1 cellular context compared by ENCODE assay signal in genomic region chr19:14136509-14137281, GRCh38.
TF ChIP-seq lines count a peak whose summit lies in the region.

ASF1B (minus strand) TSS chr19:14136589; CDS start chr19:14136456, 133 bp downstream.

TF ChIP-seq in K562, 482 proteins besides CTCF, POLR2A, EP300 and RAD21 (continued from another document and continues in another):
- TF ChIP-seq ZNF384 (IDR thresholded peaks at IDR 0.05; ENCODE audit: low read depth, low read length): no peak
- TF ChIP-seq TCFL5 (CRISPR knock-in tag; conservative IDR thresholded peaks at IDR 0.05): no peak
- 0 out of 2 replicates have a peak, but pooled peaks have one; percentile 22 for TF ChIP-seq TCF7L2 (IDR thresholded peaks at IDR 0.05; ENCODE audit: low read depth, low read length)
- no peak for TF ChIP-seq ATF4 (CRISPR knock-in tag; IDR thresholded peaks at IDR 0.05)
- no peak for TF ChIP-seq ZC3H8 (IDR thresholded peaks at IDR 0.05)
- TF ChIP-seq ZNF165 (CRISPR knock-in tag; IDR thresholded peaks at IDR 0.05; ENCODE audit: borderline replicate concordance): no peak
- no peak for TF ChIP-seq STAT6 (CRISPR knock-in tag; IDR thresholded peaks at IDR 0.05)
- no peak for TF ChIP-seq STAT5A (IDR thresholded peaks at IDR 0.05; ENCODE audit: borderline replicate concordance, low read length)
- no peak for TF ChIP-seq PTTG1 (tag; IDR thresholded peaks at IDR 0.05; ENCODE audit: low read depth)
- TF ChIP-seq ZNF717 (CRISPR knock-in tag; IDR thresholded peaks at IDR 0.05): no peak
- peak; percentile 86 to 94 for TF ChIP-seq MNT (conservative IDR thresholded peaks at IDR 0.05)
- no peak; a peak in 1 of 4 replicates for TF ChIP-seq NONO (IDR thresholded peaks at IDR 0.05; ENCODE audit: low read depth in 2 of 2, low read length in 1 of 2)
- TF ChIP-seq TEAD1 (CRISPR knock-in tag; IDR thresholded peaks at IDR 0.05): no peak; a peak in 2 of 4 replicates
- TF ChIP-seq ZFP91 (CRISPR knock-in tag; IDR thresholded peaks at IDR 0.05): no peak
- no peak for TF ChIP-seq RBM34 (IDR thresholded peaks at IDR 0.05; ENCODE audit: borderline replicate concordance, insufficient read depth, low read length)
- TF ChIP-seq ZBTB1 (CRISPR knock-in tag; IDR thresholded peaks at IDR 0.05; ENCODE audit: borderline replicate concordance, low read depth): no peak
- TF ChIP-seq RNF2 (IDR thresholded peaks at IDR 0.05): no peak; the same call in 1 of the 2 replicates
- TF ChIP-seq SP1 (CRISPR knock-in tag; IDR thresholded peaks at IDR 0.05): peak; percentile 97
- TF ChIP-seq KLF6 (CRISPR knock-in tag; IDR thresholded peaks at IDR 0.05; ENCODE audit: borderline replicate concordance): peak; percentile 36; the same call in 1 of the 2 replicates
- TF ChIP-seq TFE3 (CRISPR knock-in tag; IDR thresholded peaks at IDR 0.05): no peak
- no peak for TF ChIP-seq PHB (CRISPR knock-in tag; IDR thresholded peaks at IDR 0.05)
- no peak for TF ChIP-seq MCM5 (IDR thresholded peaks at IDR 0.05; ENCODE audit: low read depth)
- no peak for TF ChIP-seq PURB (CRISPR knock-in tag; IDR thresholded peaks at IDR 0.05; ENCODE audit: low read depth)
- TF ChIP-seq BRCA1 (IDR thresholded peaks at IDR 0.05): no peak
- no peak for TF ChIP-seq BRCA1 (CRISPR knock-in tag; IDR thresholded peaks at IDR 0.05)
- no peak for TF ChIP-seq ZNF830 (CRISPR knock-in tag; IDR thresholded peaks at IDR 0.05)
- no peak; the same call in 1 of the 2 replicates for TF ChIP-seq ZNF12 (CRISPR knock-in tag; IDR thresholded peaks at IDR 0.05)
- no peak for TF ChIP-seq ZKSCAN3 (CRISPR knock-in tag; IDR thresholded peaks at IDR 0.05)
- TF ChIP-seq MBD2 (IDR thresholded peaks at IDR 0.05; ENCODE audit: borderline replicate concordance, low read depth): peak; percentile 94
- TF ChIP-seq TFAP4 (CRISPR knock-in tag; IDR thresholded peaks at IDR 0.05; ENCODE audit: borderline replicate concordance): peak; percentile 91
- TF ChIP-seq TCF15 (CRISPR knock-in tag; IDR thresholded peaks at IDR 0.05): no peak
- TF ChIP-seq NBN (IDR thresholded peaks at IDR 0.05; ENCODE audit: low read depth): peak; percentile 41; the same call in 1 of the 2 replicates
- no peak for TF ChIP-seq TRIM28 (IDR thresholded peaks at IDR 0.05)
- TF ChIP-seq HDAC2 (IDR thresholded peaks at IDR 0.05): peak; percentile 54
- no peak for TF ChIP-seq TEAD2 (tag; IDR thresholded peaks at IDR 0.05)
- no peak for TF ChIP-seq KAT7 (CRISPR knock-in tag; IDR thresholded peaks at IDR 0.05; ENCODE audit: borderline replicate concordance)
- no peak for TF ChIP-seq ZNF583 (CRISPR knock-in tag; IDR thresholded peaks at IDR 0.05)
- no peak for TF ChIP-seq RREB1 (CRISPR knock-in tag; IDR thresholded peaks at IDR 0.05)
- no peak; the same call in 1 of the 2 replicates for TF ChIP-seq TEAD4 (IDR thresholded peaks at IDR 0.05; ENCODE audit: low read length)
- no peak for TF ChIP-seq TEAD4 (CRISPR knock-in tag; IDR thresholded peaks at IDR 0.05; ENCODE audit: borderline replicate concordance)
- TF ChIP-seq SAFB2 (IDR thresholded peaks at IDR 0.05; ENCODE audit: borderline replicate concordance, low read depth, low read length, severe bottlenecking): no peak
- no peak for TF ChIP-seq CEBPB (tag; IDR thresholded peaks at IDR 0.05)
- TF ChIP-seq DEAF1 (CRISPR knock-in tag; IDR thresholded peaks at IDR 0.05): peak; percentile 91
- TF ChIP-seq THRB (CRISPR knock-in tag; conservative IDR thresholded peaks at IDR 0.05): no peak; the same call in 1 of the 2 replicates
- peak; percentile 68; the same call in 1 of the 2 replicates for TF ChIP-seq CBFB (CRISPR knock-in tag; IDR thresholded peaks at IDR 0.05)
- TF ChIP-seq SRSF1 (IDR thresholded peaks at IDR 0.05; ENCODE audit: low read depth, low read length): no peak
- no peak for TF ChIP-seq ZNF668 (CRISPR knock-in tag; IDR thresholded peaks at IDR 0.05)
